Comparison of ENCODE assay signal across 24 cellular contexts in the genomic region with DNA sequence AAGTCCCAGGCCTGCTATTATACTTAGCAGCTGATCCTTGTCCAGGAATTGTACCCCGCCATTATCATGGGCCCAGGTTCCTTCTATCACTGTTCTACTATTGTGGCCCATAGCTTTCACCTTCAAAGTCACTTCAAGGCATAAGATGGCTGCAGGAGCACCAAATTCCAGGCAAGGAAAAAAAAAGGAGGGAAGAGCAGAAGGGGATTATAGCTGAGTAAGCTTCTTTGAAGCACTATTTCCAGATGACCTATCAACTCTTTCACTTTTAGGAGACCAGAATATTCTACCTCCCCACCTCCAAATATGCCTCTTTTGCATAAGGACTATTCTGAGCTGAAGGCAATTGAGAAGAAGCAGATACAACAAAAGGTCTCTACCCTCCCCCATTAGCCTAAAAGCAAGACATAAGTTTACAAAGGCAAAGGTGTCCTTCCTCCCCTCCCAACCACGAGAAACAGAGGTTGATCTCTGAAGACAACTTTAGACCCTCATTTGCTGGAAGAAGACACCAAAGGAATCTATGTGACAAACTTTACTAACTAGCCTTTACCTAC. TPM values are rescaled to one million over a fixed set of nuclear protein-coding genes. Genes with fewer than 3 reads are reported as not detected.
DNase-seq lines count a peak whose midpoint lies in the region; FAIRE-seq and TF ChIP-seq lines count a peak whose summit lies in the region.
"Had no signal": no experiment of that assay in that cellular context is flagged by ENCODE, and none has a peak within 500 bp of the region (broad histone marks: within the 10 kb centered on the region; RNA-seq: fewer than 3 reads in every experiment).

No MANE protein-coding gene starts in this region.

- H3K27ac ChIP-seq in OCI-LY7 (ENCODE audit: low read depth, low read length, poor library complexity, severe bottlenecking) (peak overlapping the region; percentile 35), esophagus (ENCODE audit: low read depth in 2 of 2, low read length in 1 of 2) (peak overlapping the region; percentile 26 to 59), thyroid gland (peak overlapping the region; percentile 75 to 91 (median 77))
- H3K27ac ChIP-seq: GM23248, tibial artery had no signal

- intact Hi-C loops in OCI-LY7 (cut with micrococcal nuclease; ENCODE audit: unreplicated experiment) = no loop called here
- intact Hi-C loops in thyroid gland (cut with DNase I) = no loop called here

- peak overlapping the region; percentile 78; the same call in 1 of the 2 replicates for H2AFZ ChIP-seq in OCI-LY7 (ENCODE audit: low read length)
- H2AFZ ChIP-seq: GM23248 had no signal

- H3K27me3 ChIP-seq in esophagus (ENCODE audit: control insufficient read depth in 1 of 2, insufficient read depth in 2 of 2, low read length in 2 of 2) (no peaks in the 10 kb centered on the region), thyroid gland (no peaks in the 10 kb centered on the region)
- H3K27me3 ChIP-seq: colonic mucosa had no signal

- H3K9me2 ChIP-seq in OCI-LY7 (ENCODE audit: insufficient read depth, low read length) = no peaks in the 10 kb centered on the region

- POLR2A ChIA-PET in OCI-LY7 (lab: Charles Lee) = interaction anchor here (1.0 to 5.4 kb wide), 7 partner anchors 8 to 48 kb away, joined by 3 to 65 read pairs (median 7); no protein-coding TSS in a partner anchor

- no peak for TF ChIP-seq POLR2A in GM12891 (IDR thresholded peaks at IDR 0.05; ENCODE audit: low read depth, low read length)
- no peak for TF ChIP-seq POLR2A in thyroid gland (IDR thresholded peaks at IDR 0.05)

- H3K4me3 ChIP-seq in OCI-LY7 (ENCODE audit: low read depth, low read length, poor library complexity, severe bottlenecking) (peak overlapping the region; percentile 10), esophagus (ENCODE audit: low read depth in 1 of 2, low read length in 2 of 2) (no peak overlapping the region), thyroid gland (replicated peaks in 1 of 3) (no peak overlapping the region)
- H3K4me3 ChIP-seq: colonic mucosa, GM23248, tibial artery had no signal

- TF ChIP-seq CTCF in OCI-LY7 (conservative IDR thresholded peaks at IDR 0.05; ENCODE audit: low read length) (no peak), thyroid gland (IDR thresholded peaks at IDR 0.05) (no peak)

- H3K4me1 ChIP-seq in OCI-LY7 (ENCODE audit: insufficient read depth, low read length, poor library complexity, severe bottlenecking) = peaks cover 46% of the 10 kb centered on the region
- no peaks in the 10 kb centered on the region for H3K4me1 ChIP-seq in esophagus (ENCODE audit: control insufficient read depth in 2 of 2, insufficient read depth in 2 of 2, low read length in 1 of 2)
- peaks cover 24 to 28% of the 10 kb centered on the region in 2 donors for H3K4me1 ChIP-seq in thyroid gland
- H3K4me1 ChIP-seq: colonic mucosa, tibial artery had no signal

- H3K9me3 ChIP-seq in OCI-LY7 (ENCODE audit: low read length) (peaks cover 17% of the 10 kb centered on the region; the same call in 1 of the 2 replicates), esophagus (ENCODE audit: control insufficient read depth in 2 of 2, insufficient read depth in 1 of 2, low read depth in 1 of 2, low read length in 1 of 2) (no peaks in the 10 kb centered on the region), thyroid gland (no peaks in the 10 kb centered on the region)
- H3K9me3 ChIP-seq: colonic mucosa, tibial artery had no signal

- peak; percentile 60 for FAIRE-seq in GM12891 (lab: Jason Lieb, UNC)

- BruUV-seq in OCI-LY7 (replicated peaks; lab: Mats Ljungman, UMichigan) = no TSS peak

- no peaks in the 10 kb centered on the region for H4K20me1 ChIP-seq in OCI-LY7 (ENCODE audit: insufficient read depth, low read length)

- 91 to 93% methylated on average over 2 of the region's 2 CpGs for WGBS in esophagus, 2 donors
- WGBS in thyroid gland, 2 donors = 87 to 93% methylated on average over 2 of the region's 2 CpGs

- H3K36me3 ChIP-seq in OCI-LY7 (ENCODE audit: insufficient read depth, low read length) (peaks cover 5% of the 10 kb centered on the region), esophagus (ENCODE audit: control insufficient read depth in 2 of 2, insufficient read depth in 2 of 2, low read length in 1 of 2) (no peaks in the 10 kb centered on the region), thyroid gland (no peaks in the 10 kb centered on the region)
- H3K36me3 ChIP-seq: colonic mucosa, tibial artery had no signal

- CTCF ChIA-PET in OCI-LY7 (lab: Charles Lee; ENCODE audit: unreplicated experiment) = interaction anchor here (1.1 to 1.2 kb wide), 2 partner anchors 9 to 17 kb away, joined by 3 read pairs; no protein-coding TSS in a partner anchor

- DNase-seq in GM12891 (ENCODE audit: insufficient read length, low spot score) (no peak), OCI-LY7 (ENCODE audit: low spot score) (peak; percentile 35), thyroid gland (no peak), NCI-H524 treated with DMSO at 0.1 percent for 48 hours (lab: John Stamatoyannopoulos, UW) (no peak), SW480 (ENCODE audit: low spot score) (no peak), NCI-H774 (lab: John Stamatoyannopoulos, UW) (no peak)
- DNase-seq: activated CD4-positive, alpha-beta T cell treated with anti-CD3 and anti-CD28 coated beads, Interleukin-2, amount 50 U/mL, for 4 hours; activated CD8-positive, alpha-beta memory T cell treated with anti-CD3 and anti-CD28 coated beads, Interleukin-2, amount 10 ng/mL, durations not matched to agents 7 days and 5 days; activated gamma-delta T cell treated with Interleukin-2 at 50 U/mL for 16 hours; activated naive CD8-positive, alpha-beta T cell treated with anti-CD3 and anti-CD28 coated beads, Interleukin-2, amount 10 ng/mL, durations not matched to agents 7 days and 5 days; activated T-cell treated with anti-CD3 and anti-CD28 coated beads, Interleukin-2, amount 50 U/mL, for 4 hours; C1 segment of cervical spinal cord; colonic mucosa; COR-L47; effector CD8-positive, alpha-beta T cell; GM23248; naive thymus-derived CD4-positive, alpha-beta T cell; NCI-H1105; NCI-H2029; NCI-H69; stimulated activated CD4-positive, alpha-beta T cell treated with anti-CD3 and anti-CD28 coated beads, Interleukin-12 subunit alpha, Interleukin-12 subunit beta, amount 100 ng/mL, for 4 hours; stimulated activated CD4-positive, alpha-beta T cell treated with anti-CD3 and anti-CD28 coated beads, Interleukin-4, amount 100 ng/mL, for 1 hour had no signal

- no peaks in the 10 kb centered on the region for H3K79me2 ChIP-seq in OCI-LY7 (ENCODE audit: insufficient read depth, low read depth, low read length)

- peak overlapping the region; percentile 54 for H3K4me2 ChIP-seq in OCI-LY7 (ENCODE audit: low read length)

TF ChIP-seq in GM12891, 5 proteins besides CTCF, POLR2A, EP300 and RAD21:
- TF ChIP-seq POU2F2 (IDR thresholded peaks at IDR 0.05; ENCODE audit: low read depth, low read length) (no peak), POLR2AphosphoS5 (IDR thresholded peaks at IDR 0.05; ENCODE audit: low read depth, low read length) (no peak), PAX5 (IDR thresholded peaks at IDR 0.05; ENCODE audit: insufficient read depth, low read length, severe bottlenecking) (no peak), SPI1 (IDR thresholded peaks at IDR 0.05; ENCODE audit: low read depth, low read length) (no peak)

RNA-seq across cellular contexts. Expression of a gene that starts 41.8 kb away (rescaled TPM):
- polyA plus RNA-seq in GM12891 (2012; ENCODE audit: low read depth, missing spikeins) = 10.2 TPM
- total RNA-seq in OCI-LY7 (2014; rRNA removed; shearing (Covaris generic)) = 6.1 and 8.0 TPM in 2 replicates
- total RNA-seq in OCI-LY7 (2022) (24.5 and 32.8 TPM in 2 replicates), thyroid gland (1 to 10 TPM; 1.4 to 2.0 (median 1.6) TPM)
- 1 to 10 TPM; 2.4 to 3.1 TPM for polyA plus RNA-seq in esophagus
- total RNA-seq: GM23248 had no signal
- polyA plus RNA-seq: GM23248 had no signal

RNA-seq across cellular contexts. Expression of a gene that starts 46.3 kb away (rescaled TPM):
- polyA plus RNA-seq in GM12891 (2012; ENCODE audit: low read depth, missing spikeins) = 10.0 TPM
- total RNA-seq in OCI-LY7 (2014; rRNA removed; shearing (Covaris generic)) = 24.1 and 29.0 TPM in 2 replicates
- total RNA-seq in OCI-LY7 (2022) (104 and 114 TPM in 2 replicates), thyroid gland (10 to 100 TPM; 19.3 to 27.7 (median 20.0) TPM)
- 1 to 10 TPM; 6.3 to 7.3 TPM for polyA plus RNA-seq in esophagus
